In the genomic region with DNA sequence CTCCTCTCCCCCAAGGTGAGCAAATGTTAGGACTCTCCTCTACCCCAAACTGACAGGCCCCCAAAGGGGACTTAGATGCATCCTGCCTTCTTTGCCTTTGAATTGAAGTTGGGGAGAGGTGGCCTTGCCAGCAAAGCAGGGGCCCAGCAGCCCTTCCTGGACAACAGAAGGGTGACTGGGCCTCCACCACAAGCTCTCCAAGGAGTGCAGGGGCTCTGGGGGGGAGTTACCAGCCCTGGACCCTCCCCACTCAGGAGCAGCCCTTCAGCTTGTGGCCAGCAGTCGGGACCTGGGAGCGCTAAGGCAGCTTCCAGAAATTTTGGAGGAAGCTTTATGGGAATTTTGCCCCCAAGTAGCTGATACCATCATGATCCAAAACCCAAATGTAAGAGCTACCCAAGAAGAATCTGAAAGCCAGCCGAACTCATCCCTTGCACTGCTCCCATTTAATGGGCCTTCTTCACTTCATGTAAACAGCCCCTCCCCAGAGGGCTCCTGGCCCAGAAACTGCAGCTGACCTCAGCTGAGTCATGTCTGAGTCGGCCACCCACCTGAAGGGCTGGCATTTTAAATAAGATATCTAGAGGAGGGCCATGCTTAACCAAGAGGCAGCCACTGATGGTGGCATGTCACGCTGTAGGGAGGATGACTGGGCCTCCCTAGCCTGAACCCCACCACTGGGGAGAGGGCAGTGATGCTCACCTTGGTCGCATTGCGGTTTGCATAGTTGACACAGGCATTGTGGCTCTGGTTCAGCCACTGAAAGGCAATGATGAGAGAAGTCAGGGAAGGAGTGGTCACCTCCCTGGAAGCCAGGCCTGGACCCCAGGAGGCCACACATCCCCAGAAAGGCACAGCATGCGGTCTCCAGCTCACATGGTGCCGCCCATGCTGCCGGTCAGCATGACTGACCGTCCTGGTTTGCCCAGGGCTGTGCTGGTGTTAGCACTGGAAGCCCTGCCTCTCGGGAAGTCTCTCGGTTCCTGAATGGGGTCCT, we compare ENCODE assay signal across 1 cellular context.
A peak's percentile ranks its signal among the peaks of the same experiment; 100 is the strongest.
TF ChIP-seq lines count a peak whose summit lies in the region.

No MANE protein-coding gene starts in this region.

TF ChIP-seq in K562, 482 proteins besides CTCF, POLR2A, EP300 and RAD21 (continued from another document):
- TF ChIP-seq, protein P1, sequence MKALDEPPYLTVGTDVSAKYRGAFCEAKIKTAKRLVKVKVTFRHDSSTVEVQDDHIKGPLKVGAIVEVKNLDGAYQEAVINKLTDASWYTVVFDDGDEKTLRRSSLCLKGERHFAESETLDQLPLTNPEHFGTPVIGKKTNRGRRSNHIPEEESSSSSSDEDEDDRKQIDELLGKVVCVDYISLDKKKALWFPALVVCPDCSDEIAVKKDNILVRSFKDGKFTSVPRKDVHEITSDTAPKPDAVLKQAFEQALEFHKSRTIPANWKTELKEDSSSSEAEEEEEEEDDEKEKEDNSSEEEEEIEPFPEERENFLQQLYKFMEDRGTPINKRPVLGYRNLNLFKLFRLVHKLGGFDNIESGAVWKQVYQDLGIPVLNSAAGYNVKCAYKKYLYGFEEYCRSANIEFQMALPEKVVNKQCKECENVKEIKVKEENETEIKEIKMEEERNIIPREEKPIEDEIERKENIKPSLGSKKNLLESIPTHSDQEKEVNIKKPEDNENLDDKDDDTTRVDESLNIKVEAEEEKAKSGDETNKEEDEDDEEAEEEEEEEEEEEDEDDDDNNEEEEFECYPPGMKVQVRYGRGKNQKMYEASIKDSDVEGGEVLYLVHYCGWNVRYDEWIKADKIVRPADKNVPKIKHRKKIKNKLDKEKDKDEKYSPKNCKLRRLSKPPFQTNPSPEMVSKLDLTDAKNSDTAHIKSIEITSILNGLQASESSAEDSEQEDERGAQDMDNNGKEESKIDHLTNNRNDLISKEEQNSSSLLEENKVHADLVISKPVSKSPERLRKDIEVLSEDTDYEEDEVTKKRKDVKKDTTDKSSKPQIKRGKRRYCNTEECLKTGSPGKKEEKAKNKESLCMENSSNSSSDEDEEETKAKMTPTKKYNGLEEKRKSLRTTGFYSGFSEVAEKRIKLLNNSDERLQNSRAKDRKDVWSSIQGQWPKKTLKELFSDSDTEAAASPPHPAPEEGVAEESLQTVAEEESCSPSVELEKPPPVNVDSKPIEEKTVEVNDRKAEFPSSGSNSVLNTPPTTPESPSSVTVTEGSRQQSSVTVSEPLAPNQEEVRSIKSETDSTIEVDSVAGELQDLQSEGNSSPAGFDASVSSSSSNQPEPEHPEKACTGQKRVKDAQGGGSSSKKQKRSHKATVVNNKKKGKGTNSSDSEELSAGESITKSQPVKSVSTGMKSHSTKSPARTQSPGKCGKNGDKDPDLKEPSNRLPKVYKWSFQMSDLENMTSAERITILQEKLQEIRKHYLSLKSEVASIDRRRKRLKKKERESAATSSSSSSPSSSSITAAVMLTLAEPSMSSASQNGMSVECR (CRISPR knock-in tag; IDR thresholded peaks at IDR 0.05), result no peak
- TF ChIP-seq HNRNPL (IDR thresholded peaks at IDR 0.05; ENCODE audit: low read depth, low read length), result no peak
- peak; percentile 58 for TF ChIP-seq FOSL1 (tag; conservative IDR thresholded peaks at IDR 0.05)
- no peak for TF ChIP-seq PHF21A (IDR thresholded peaks at IDR 0.05; ENCODE audit: borderline replicate concordance, low read depth)
- no peak for TF ChIP-seq KLF13 (tag; IDR thresholded peaks at IDR 0.05; ENCODE audit: borderline replicate concordance, low read depth)
- TF ChIP-seq FOS (IDR thresholded peaks at IDR 0.05; ENCODE audit: extremely low read depth, insufficient read length), result no peak
- TF ChIP-seq SMC3 (conservative IDR thresholded peaks at IDR 0.05; ENCODE audit: insufficient read depth, low read depth, low read length), result no peak
- no peak for TF ChIP-seq RFX1 (IDR thresholded peaks at IDR 0.05)
- TF ChIP-seq, protein P2, sequence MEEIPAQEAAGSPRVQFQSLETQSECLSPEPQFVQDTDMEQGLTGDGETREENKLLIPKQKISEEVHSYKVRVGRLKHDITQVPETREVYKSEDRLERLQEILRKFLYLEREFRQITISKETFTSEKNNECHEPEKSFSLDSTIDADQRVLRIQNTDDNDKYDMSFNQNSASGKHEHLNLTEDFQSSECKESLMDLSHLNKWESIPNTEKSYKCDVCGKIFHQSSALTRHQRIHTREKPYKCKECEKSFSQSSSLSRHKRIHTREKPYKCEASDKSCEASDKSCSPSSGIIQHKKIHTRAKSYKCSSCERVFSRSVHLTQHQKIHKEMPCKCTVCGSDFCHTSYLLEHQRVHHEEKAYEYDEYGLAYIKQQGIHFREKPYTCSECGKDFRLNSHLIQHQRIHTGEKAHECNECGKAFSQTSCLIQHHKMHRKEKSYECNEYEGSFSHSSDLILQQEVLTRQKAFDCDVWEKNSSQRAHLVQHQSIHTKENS (CRISPR knock-in tag; IDR thresholded peaks at IDR 0.05), result no peak
- TF ChIP-seq, protein P3, sequence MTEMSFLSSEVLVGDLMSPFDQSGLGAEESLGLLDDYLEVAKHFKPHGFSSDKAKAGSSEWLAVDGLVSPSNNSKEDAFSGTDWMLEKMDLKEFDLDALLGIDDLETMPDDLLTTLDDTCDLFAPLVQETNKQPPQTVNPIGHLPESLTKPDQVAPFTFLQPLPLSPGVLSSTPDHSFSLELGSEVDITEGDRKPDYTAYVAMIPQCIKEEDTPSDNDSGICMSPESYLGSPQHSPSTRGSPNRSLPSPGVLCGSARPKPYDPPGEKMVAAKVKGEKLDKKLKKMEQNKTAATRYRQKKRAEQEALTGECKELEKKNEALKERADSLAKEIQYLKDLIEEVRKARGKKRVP (CRISPR knock-in tag; IDR thresholded peaks at IDR 0.05), result no peak
- TF ChIP-seq PHTF2 (CRISPR knock-in tag; IDR thresholded peaks at IDR 0.05), result no peak
- TF ChIP-seq ZFP36 (IDR thresholded peaks at IDR 0.05; ENCODE audit: low read depth, low read length, partially characterized antibody), result no peak
- TF ChIP-seq, protein P4, sequence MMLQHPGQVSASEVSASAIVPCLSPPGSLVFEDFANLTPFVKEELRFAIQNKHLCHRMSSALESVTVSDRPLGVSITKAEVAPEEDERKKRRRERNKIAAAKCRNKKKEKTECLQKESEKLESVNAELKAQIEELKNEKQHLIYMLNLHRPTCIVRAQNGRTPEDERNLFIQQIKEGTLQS (IDR thresholded peaks at IDR 0.05), result peak; percentile 31
- TF ChIP-seq, protein P4 (CRISPR knock-in tag; conservative IDR thresholded peaks at IDR 0.05), result no peak
- no peak for TF ChIP-seq ZNF561 (CRISPR knock-in tag; conservative IDR thresholded peaks at IDR 0.05)
